Comparison of ENCODE assay signal across 28 cellular contexts in the genomic region with DNA sequence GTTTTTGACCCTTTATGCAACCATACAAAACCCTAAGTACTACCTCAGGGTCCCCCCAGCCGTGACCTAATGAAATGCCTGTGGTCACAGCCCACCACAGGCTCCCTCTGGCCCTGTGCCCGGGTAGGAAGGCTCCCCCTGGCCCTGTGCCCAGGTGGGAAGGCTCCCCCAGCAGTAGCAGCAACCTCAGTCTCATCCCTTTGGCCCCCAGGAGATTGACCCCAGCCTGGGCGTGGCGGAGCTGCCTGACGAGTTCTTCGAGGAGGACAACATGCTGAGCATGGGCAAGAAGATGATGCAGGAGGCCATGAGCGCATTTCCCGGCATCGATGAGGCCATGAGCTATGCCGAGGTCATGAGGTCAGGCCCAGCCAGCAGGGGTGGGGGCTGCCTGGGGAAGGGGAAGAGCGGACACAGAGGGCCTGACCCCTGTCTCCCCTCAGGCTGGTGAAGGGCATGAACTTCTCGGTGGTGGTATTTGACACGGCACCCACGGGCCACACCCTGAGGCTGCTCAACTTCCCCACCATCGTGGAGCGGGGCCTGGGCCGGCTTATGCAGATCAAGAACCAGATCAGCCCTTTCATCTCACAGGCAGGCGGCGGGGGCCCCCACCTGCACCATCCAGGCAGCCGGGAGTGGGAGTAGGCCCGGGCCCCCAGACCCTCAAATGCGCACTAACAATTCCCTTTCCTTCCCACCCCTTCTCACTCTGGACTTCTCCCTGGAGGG. TPM values are rescaled to one million over a fixed set of nuclear protein-coding genes. Genes with fewer than 3 reads are reported as not detected.
DNase-seq lines count a peak whose midpoint lies in the region; ATAC-seq, FAIRE-seq and TF ChIP-seq lines count a peak whose summit lies in the region.
"Had no signal": no experiment of that assay in that cellular context is flagged by ENCODE, and none has a peak within 500 bp of the region (broad histone marks: within the 10 kb centered on the region; RNA-seq: fewer than 3 reads in every experiment).

No MANE protein-coding gene starts in this region.

- no peaks in the 10 kb centered on the region for H3K27me3 ChIP-seq in Peyer's patch

- H3K27me3 Mint-ChIP-seq in glutamatergic neuron (ENCODE audit: unreplicated experiment): peaks cover 5% of the 10 kb centered on the region

- H3K4me3 Mint-ChIP-seq in stimulated activated effector memory CD8-positive, alpha-beta T cell treated with anti-CD3 and anti-CD28 coated beads, Interleukin-12 subunit alpha, Interleukin-12 subunit beta, amount 100 ng/mL, for 72 hours: no peak overlapping the region
- no peak overlapping the region for H3K4me3 Mint-ChIP-seq in glutamatergic neuron (ENCODE audit: unreplicated experiment)
- H3K4me3 Mint-ChIP-seq: activated naive CD4-positive, alpha-beta T cell treated with anti-CD3 and anti-CD28 coated beads, Interleukin-2, amount 50 U/mL, for 24 hours; CD8-positive, alpha-beta memory T cell; naive B cell; T-helper 1 cell treated with Interleukin-12 subunit alpha and Interleukin-12 subunit beta and Interleukin-4 antibody, amounts not matched to agents 30 μg/mL and 1 μg/mL, for 36 hours had no signal

- peak; percentile 6 for ATAC-seq in stimulated activated effector memory CD8-positive, alpha-beta T cell treated with anti-CD3 and anti-CD28 coated beads, Interleukin-12 subunit alpha, Interleukin-12 subunit beta, amount 100 ng/mL, for 72 hours
- ATAC-seq: heart right ventricle, PC-3 had no signal

- DNase-seq in ELF-1 (ENCODE audit: low read depth, low spot score): peak; percentile 39
- DNase-seq in RCC 7860 (ENCODE audit: low spot score): peak; percentile 66
- peak; percentile 33 for DNase-seq in fibroblast of villous mesenchyme (ENCODE audit: low read depth)
- DNase-seq in stimulated activated effector memory CD8-positive, alpha-beta T cell treated with anti-CD3 and anti-CD28 coated beads, Interleukin-12 subunit alpha, Interleukin-12 subunit beta, amount 100 ng/mL, for 72 hours (ENCODE audit: low spot score in 2 of 2): no peak
- no peak for DNase-seq in superior temporal gyrus (ENCODE audit: extremely low spot score)
- no peak for DNase-seq in glutamatergic neuron
- DNase-seq in Peyer's patch: no peak
- DNase-seq: activated CD4-positive, alpha-beta T cell treated with anti-CD3 and anti-CD28 coated beads for 4 hours; aorta; CD8-positive, alpha-beta memory T cell; GM23248; heart right ventricle; mesendoderm; MV-4-11; naive B cell; NCI-H510A treated with DMSO at 0.1 percent for 48 hours; PC-3; SIG-M5; stimulated activated CD4-positive, alpha-beta T cell treated with anti-CD3 and anti-CD28 coated beads, Interleukin-2, amount 100 ng/mL, for 48 hours; stimulated activated naive CD4-positive, alpha-beta T cell treated with Interleukin-2 at 50 U/mL for 16 hours had no signal

- H3K27ac Mint-ChIP-seq in stimulated activated effector memory CD8-positive, alpha-beta T cell treated with anti-CD3 and anti-CD28 coated beads, Interleukin-12 subunit alpha, Interleukin-12 subunit beta, amount 100 ng/mL, for 72 hours: no peak overlapping the region
- H3K27ac Mint-ChIP-seq in glutamatergic neuron (ENCODE audit: unreplicated experiment): no peak overlapping the region
- H3K27ac Mint-ChIP-seq: activated naive CD4-positive, alpha-beta T cell treated with anti-CD3 and anti-CD28 coated beads, Interleukin-2, amount 50 U/mL, for 24 hours; T-helper 1 cell treated with Interleukin-12 subunit alpha and Interleukin-12 subunit beta and Interleukin-4 antibody, amounts not matched to agents 30 μg/mL and 1 μg/mL, for 36 hours had no signal

- FAIRE-seq in RCC 7860 (lab: Jason Lieb, UNC): peak; percentile 83

- no peak overlapping the region for H3K27ac ChIP-seq in Peyer's patch
- H3K27ac ChIP-seq: epithelial cell of prostate, GM23248, heart right ventricle, thoracic aorta had no signal

- peaks cover 0 to 6% (median 2%) of the 10 kb centered on the region in 4 donors for H3K9me3 ChIP-seq in Peyer's patch
- H3K9me3 ChIP-seq: thoracic aorta had no signal

- TF ChIP-seq POLR2A in Peyer's patch (IDR thresholded peaks at IDR 0.05): no peak

- TF ChIP-seq CTCF in fibroblast of villous mesenchyme (IDR thresholded peaks at IDR 0.05; ENCODE audit: insufficient read depth, low read depth, low read length) (no peak), glutamatergic neuron (IDR thresholded peaks at IDR 0.05; ENCODE audit: partially characterized antibody, unreplicated experiment) (no peak), Peyer's patch (IDR thresholded peaks at IDR 0.05) (no peak)

- peaks cover 0 to 7% (median 0%) of the 10 kb centered on the region in 4 donors for H3K4me1 ChIP-seq in Peyer's patch
- H3K4me1 ChIP-seq: heart right ventricle had no signal

- peaks cover 80% of the 10 kb centered on the region for H3K36me3 Mint-ChIP-seq in stimulated activated effector memory CD8-positive, alpha-beta T cell treated with anti-CD3 and anti-CD28 coated beads, Interleukin-12 subunit alpha, Interleukin-12 subunit beta, amount 100 ng/mL, for 72 hours
- peaks cover 4% of the 10 kb centered on the region for H3K36me3 Mint-ChIP-seq in glutamatergic neuron (ENCODE audit: unreplicated experiment)

- H3K4me3 ChIP-seq in fibroblast of villous mesenchyme (ENCODE audit: low read depth, low read length) (no peak overlapping the region), Peyer's patch (no peak overlapping the region)
- H3K4me3 ChIP-seq: GM23248, heart right ventricle, smooth muscle cell, thoracic aorta had no signal

- H3K36me3 ChIP-seq in Peyer's patch: peaks cover 0 to 58% (median 0%) of the 10 kb centered on the region in 3 donors

- peaks cover 10% of the 10 kb centered on the region for H3K4me1 Mint-ChIP-seq in stimulated activated effector memory CD8-positive, alpha-beta T cell treated with anti-CD3 and anti-CD28 coated beads, Interleukin-12 subunit alpha, Interleukin-12 subunit beta, amount 100 ng/mL, for 72 hours
- peaks cover 6% of the 10 kb centered on the region for H3K4me1 Mint-ChIP-seq in glutamatergic neuron (ENCODE audit: low read depth, unreplicated experiment)

- no peaks in the 10 kb centered on the region for H3K9me3 Mint-ChIP-seq in stimulated activated effector memory CD8-positive, alpha-beta T cell treated with anti-CD3 and anti-CD28 coated beads, Interleukin-12 subunit alpha, Interleukin-12 subunit beta, amount 100 ng/mL, for 72 hours
- peaks cover 3% of the 10 kb centered on the region for H3K9me3 Mint-ChIP-seq in glutamatergic neuron (ENCODE audit: unreplicated experiment)
- H3K9me3 Mint-ChIP-seq: activated naive CD4-positive, alpha-beta T cell treated with anti-CD3 and anti-CD28 coated beads, Interleukin-2, amount 50 U/mL, for 24 hours had no signal

RNA-seq across cellular contexts. Expression of gene BEST2, which starts 6.3 kb away (rescaled TPM):
- total RNA-seq in fibroblast of villous mesenchyme (not detected in 2 replicates), glutamatergic neuron (ENCODE audit: unreplicated experiment) (not detected), Peyer's patch (10 to 100 TPM in 3 of 4 donors, not detected in 1; 20.5 to 82.0 (median 40.6) TPM)
- total RNA-seq: aorta; CD8-positive, alpha-beta memory T cell; cerebellum; GM23248; heart right ventricle; omental fat pad; renal cortical epithelial cell; smooth muscle cell; thoracic aorta had no signal

RNA-seq across cellular contexts. Expression of gene GET3, which starts 8.0 kb away (rescaled TPM):
- total RNA-seq in fibroblast of villous mesenchyme (79.2 and 82.5 TPM in 2 replicates), glutamatergic neuron (ENCODE audit: unreplicated experiment) (49.3 TPM), Peyer's patch (10 to 100 TPM; 23.1 to 31.9 (median 30.5) TPM)

RNA-seq across cellular contexts. Expression of gene TRIR, which starts 10.8 kb away (rescaled TPM):
- total RNA-seq in fibroblast of villous mesenchyme (127 and 153 TPM in 2 replicates), glutamatergic neuron (ENCODE audit: unreplicated experiment) (204 TPM), Peyer's patch (100 to 1,000 TPM; 134 to 297 (median 185) TPM)

RNA-seq across cellular contexts. Expression of gene TNPO2, which starts 21.6 kb away (rescaled TPM):
- 36.7 and 53.1 TPM in 2 replicates for total RNA-seq in fibroblast of villous mesenchyme
- total RNA-seq in glutamatergic neuron (ENCODE audit: unreplicated experiment): 135 TPM
- 100 to 1,000 TPM in 3 of 4 donors, 10 to 100 TPM in 1; 39.1 to 131 (median 103) TPM for total RNA-seq in Peyer's patch

RNA-seq across cellular contexts. Expression of gene HOOK2, which starts 30.0 kb away (rescaled TPM):
- total RNA-seq in fibroblast of villous mesenchyme: 12.2 and 15.1 TPM in 2 replicates
- total RNA-seq in glutamatergic neuron (ENCODE audit: unreplicated experiment): 40.1 TPM
- 100 to 1,000 TPM; 193 to 379 (median 285) TPM for total RNA-seq in Peyer's patch

Comparison
In these comparisons a context has a peak if more than half of its experiments do, and no peak if none do; other contexts are left out.
1. DNase-seq: peak in ELF-1 (single experiment), RCC 7860 (single experiment) and fibroblast of villous mesenchyme (single experiment); none in stimulated activated effector memory CD8-positive, alpha-beta T cell treated with anti-CD3 and anti-CD28 coated beads, Interleukin-12 subunit alpha, Interleukin-12 subunit beta, amount 100 ng/mL, for 72 hours (0 of 2), superior temporal gyrus (single experiment), glutamatergic neuron (single experiment) and Peyer's patch (0 of 3).